In the genomic region with DNA sequence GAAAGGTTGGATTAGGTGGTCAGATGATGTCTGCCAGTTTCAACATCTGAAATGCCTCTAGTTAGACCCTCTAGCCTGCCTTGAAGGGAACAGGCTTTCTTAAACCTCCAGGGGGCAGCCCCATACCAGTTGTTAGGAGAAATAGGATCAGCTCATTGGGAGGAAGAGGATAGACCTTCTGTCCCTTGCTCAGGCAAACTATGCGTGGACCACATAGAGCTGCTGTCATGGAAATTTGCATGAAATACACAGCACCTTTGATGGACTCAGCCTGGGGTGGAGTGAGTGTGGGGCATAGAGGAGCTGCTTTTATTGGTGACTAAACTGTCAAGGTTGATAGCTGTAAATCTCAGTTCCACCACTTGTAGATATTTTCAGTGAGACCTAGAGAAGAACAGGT, we compare ENCODE assay signal across 11 cellular contexts. TPM values are rescaled to one million over a fixed set of nuclear protein-coding genes. Genes with fewer than 3 reads are reported as not detected.
A peak's percentile ranks its signal among the peaks of the same experiment; 100 is the strongest.
DNase-seq lines count a peak whose midpoint lies in the region; ATAC-seq, FAIRE-seq and TF ChIP-seq lines count a peak whose summit lies in the region.
"Had no signal": no experiment of that assay in that cellular context is flagged by ENCODE, and none has a peak within 500 bp of the region (broad histone marks: within the 10 kb centered on the region; RNA-seq: fewer than 3 reads in every experiment).

No MANE protein-coding gene starts in this region.

- H3K79me2 ChIP-seq in OCI-LY3 (ENCODE audit: low read length), result no peaks in the 10 kb centered on the region

- H3K27ac ChIP-seq in OCI-LY3 (ENCODE audit: low read length) (no peak overlapping the region), heart left ventricle (no peak overlapping the region)

- H3K36me3 ChIP-seq in OCI-LY3 (replicated peaks; ENCODE audit: low read depth, low read length) (no peaks in the 10 kb centered on the region), heart left ventricle (no peaks in the 10 kb centered on the region)

- peak; percentile 3 for DNase-seq in activated CD8-positive, alpha-beta T cell treated with anti-CD3 and anti-CD28 coated beads for 36 hours
- no peak for DNase-seq in activated CD8-positive, alpha-beta T cell treated with anti-CD3 and anti-CD28 coated beads, Interleukin-2, amount 10 ng/mL, durations not matched to agents 7 days and 5 days
- DNase-seq in heart left ventricle, result peak in 1 of 5 donors; percentile 20
- peak; percentile 25 for DNase-seq in urothelium cell line (ENCODE audit: low spot score)
- no peak for DNase-seq in globus pallidus (ENCODE audit: low spot score)
- DNase-seq in GM12892 (ENCODE audit: insufficient read length), result no peak
- DNase-seq: amniotic stem cell; CD8-positive, alpha-beta memory T cell had no signal

- H3K27me3 ChIP-seq in OCI-LY3 (ENCODE audit: low read depth, low read length), result no peaks in the 10 kb centered on the region
- H3K27me3 ChIP-seq in heart left ventricle, result no peaks in the 10 kb centered on the region

- H3K4me3 ChIP-seq in OCI-LY3 (ENCODE audit: low read length) (no peak overlapping the region), heart left ventricle (no peak overlapping the region)

- no peaks in the 10 kb centered on the region for H3K27me3 Mint-ChIP-seq in activated CD8-positive, alpha-beta T cell treated with anti-CD3 and anti-CD28 coated beads for 36 hours
- no peaks in the 10 kb centered on the region for H3K27me3 Mint-ChIP-seq in activated CD8-positive, alpha-beta T cell treated with anti-CD3 and anti-CD28 coated beads, Interleukin-2, amount 10 ng/mL, durations not matched to agents 7 days and 5 days (ENCODE audit: low read depth)

- POLR2A ChIA-PET in activated CD8-positive, alpha-beta T cell treated with anti-CD3 and anti-CD28 coated beads for 36 hours (lab: Charles Lee), result no interaction called here
- POLR2A ChIA-PET in activated CD8-positive, alpha-beta T cell treated with anti-CD3 and anti-CD28 coated beads, Interleukin-2, amount 10 ng/mL, durations not matched to agents 7 days and 5 days (lab: Charles Lee), result no interaction called here

- whole genome bisulfite sequencing in heart left ventricle, 4 donors, result 24 to 50% (median 35%) methylated on average over 1 of the region's 1 CpG

- H2AFZ ChIP-seq in OCI-LY3 (ENCODE audit: low read depth, low read length), result no peak overlapping the region

- H4K20me1 ChIP-seq in OCI-LY3 (ENCODE audit: insufficient read depth, low read length), result no peaks in the 10 kb centered on the region

- TF ChIP-seq POLR2A in heart left ventricle (IDR thresholded peaks at IDR 0.05) (no peak), GM12892 (IDR thresholded peaks at IDR 0.05; ENCODE audit: low read depth, low read length) (no peak)

- no peak overlapping the region for H3K27ac Mint-ChIP-seq in activated CD8-positive, alpha-beta T cell treated with anti-CD3 and anti-CD28 coated beads for 36 hours
- no peak overlapping the region for H3K27ac Mint-ChIP-seq in activated CD8-positive, alpha-beta T cell treated with anti-CD3 and anti-CD28 coated beads, Interleukin-2, amount 10 ng/mL, durations not matched to agents 7 days and 5 days
- H3K27ac Mint-ChIP-seq: CD8-positive, alpha-beta memory T cell had no signal

- H3K4me2 ChIP-seq in OCI-LY3 (ENCODE audit: low read length), result no peak overlapping the region

- CTCF ChIA-PET in activated CD8-positive, alpha-beta T cell treated with anti-CD3 and anti-CD28 coated beads for 36 hours (lab: Charles Lee), result interaction anchor here (0.6 kb wide), 1 partner anchor 1391 kb away, joined by 3 read pairs; no protein-coding TSS in a partner anchor
- CTCF ChIA-PET in activated CD8-positive, alpha-beta T cell treated with anti-CD3 and anti-CD28 coated beads, Interleukin-2, amount 10 ng/mL, durations not matched to agents 7 days and 5 days (lab: Charles Lee), result no interaction called here

- intact Hi-C loops in activated CD8-positive, alpha-beta T cell treated with anti-CD3 and anti-CD28 coated beads for 36 hours (cut with micrococcal nuclease), result no loop called here
- intact Hi-C loops in heart left ventricle (cut with DNase I), result loop anchor here in 6 of 10 donors (5.0 to 10.0 kb wide), 2 partner anchors 781 to 784 kb away; no protein-coding TSS in a partner anchor

- FAIRE-seq in urothelium cell line (lab: Jason Lieb, UNC) (peak; percentile 40), GM12892 (lab: Jason Lieb, UNC) (no peak)

- H3K9me3 Mint-ChIP-seq in activated CD8-positive, alpha-beta T cell treated with anti-CD3 and anti-CD28 coated beads for 36 hours, result peaks cover 2% of the 10 kb centered on the region
- H3K9me3 Mint-ChIP-seq in activated CD8-positive, alpha-beta T cell treated with anti-CD3 and anti-CD28 coated beads, Interleukin-2, amount 10 ng/mL, durations not matched to agents 7 days and 5 days (ENCODE audit: insufficient read depth), result no peaks in the 10 kb centered on the region

- H3K4me3 Mint-ChIP-seq in activated CD8-positive, alpha-beta T cell treated with anti-CD3 and anti-CD28 coated beads for 36 hours, result no peak overlapping the region
- H3K4me3 Mint-ChIP-seq in activated CD8-positive, alpha-beta T cell treated with anti-CD3 and anti-CD28 coated beads, Interleukin-2, amount 10 ng/mL, durations not matched to agents 7 days and 5 days, result no peak overlapping the region
- H3K4me3 Mint-ChIP-seq: CD8-positive, alpha-beta memory T cell had no signal

- H3K4me1 ChIP-seq in OCI-LY3 (ENCODE audit: low read length) (no peaks in the 10 kb centered on the region), heart left ventricle (no peaks in the 10 kb centered on the region)

- no peak for TF ChIP-seq CTCF in activated CD8-positive, alpha-beta T cell treated with anti-CD3 and anti-CD28 coated beads for 36 hours (IDR thresholded peaks at IDR 0.05)
- TF ChIP-seq CTCF in OCI-LY3 (IDR thresholded peaks at IDR 0.05; ENCODE audit: low read depth, low read length), result peak; percentile 25; the same call in 1 of the 2 replicates
- peak in 9 of 12 donors; percentile 28 to 52 (median 42) for TF ChIP-seq CTCF in heart left ventricle (IDR thresholded peaks at IDR 0.05)

- H3K4me1 Mint-ChIP-seq in activated CD8-positive, alpha-beta T cell treated with anti-CD3 and anti-CD28 coated beads for 36 hours (ENCODE audit: low read depth), result no peaks in the 10 kb centered on the region
- H3K4me1 Mint-ChIP-seq in activated CD8-positive, alpha-beta T cell treated with anti-CD3 and anti-CD28 coated beads, Interleukin-2, amount 10 ng/mL, durations not matched to agents 7 days and 5 days (ENCODE audit: low read depth), result no peaks in the 10 kb centered on the region
- H3K4me1 Mint-ChIP-seq: CD8-positive, alpha-beta memory T cell had no signal

- no peak for ATAC-seq in activated CD8-positive, alpha-beta T cell treated with anti-CD3 and anti-CD28 coated beads for 36 hours
- no peak for ATAC-seq in activated CD8-positive, alpha-beta T cell treated with anti-CD3 and anti-CD28 coated beads, Interleukin-2, amount 10 ng/mL, durations not matched to agents 7 days and 5 days
- peak in 2 of 4 donors; percentile 54 to 67 for ATAC-seq in heart left ventricle
- no peak for ATAC-seq in GM19328 (IDR thresholded peaks at IDR 0.05; ENCODE audit: unreplicated experiment)

- H3K9me3 ChIP-seq in OCI-LY3 (ENCODE audit: insufficient read depth, low read length) (no peaks in the 10 kb centered on the region), heart left ventricle (peaks cover 0 to 14% (median 0%) of the 10 kb centered on the region in 12 donors)

- no peaks in the 10 kb centered on the region for H3K36me3 Mint-ChIP-seq in activated CD8-positive, alpha-beta T cell treated with anti-CD3 and anti-CD28 coated beads for 36 hours (ENCODE audit: low read depth)
- H3K36me3 Mint-ChIP-seq in activated CD8-positive, alpha-beta T cell treated with anti-CD3 and anti-CD28 coated beads, Interleukin-2, amount 10 ng/mL, durations not matched to agents 7 days and 5 days (ENCODE audit: low read depth), result no peaks in the 10 kb centered on the region
- H3K36me3 Mint-ChIP-seq: CD8-positive, alpha-beta memory T cell had no signal

- no peak overlapping the region for H3K9ac ChIP-seq in OCI-LY3 (ENCODE audit: low read length)

RNA-seq across cellular contexts. Expression of a gene that starts 38.4 kb away (rescaled TPM):
- not detected for total RNA-seq in activated CD8-positive, alpha-beta T cell treated with anti-CD3 and anti-CD28 coated beads for 36 hours
- not detected for total RNA-seq in activated CD8-positive, alpha-beta T cell treated with anti-CD3 and anti-CD28 coated beads, Interleukin-2, amount 10 ng/mL, durations not matched to agents 7 days and 5 days
- total RNA-seq in heart left ventricle, result under 1 TPM in 2 of 9 donors, not detected in 7; 0.38 to 0.48 TPM
- polyA plus RNA-seq in heart left ventricle, result not detected
- not detected for polyA plus RNA-seq in GM12892 (2012; ENCODE audit: missing spikeins)
- total RNA-seq: CD8-positive, alpha-beta memory T cell; lung microvascular endothelial cell had no signal
- polyA plus RNA-seq: CD8-positive, alpha-beta memory T cell had no signal

Comparison
In these comparisons a context has a peak if more than half of its experiments do, and no peak if none do; other contexts are left out.
1. DNase-seq: peak in activated CD8-positive, alpha-beta T cell treated with anti-CD3 and anti-CD28 coated beads for 36 hours (single experiment) and urothelium cell line (single experiment); none in activated CD8-positive, alpha-beta T cell treated with anti-CD3 and anti-CD28 coated beads, Interleukin-2, amount 10 ng/mL, durations not matched to agents 7 days and 5 days (single experiment), globus pallidus (single experiment) and GM12892 (single experiment).